17 cellular contexts compared by ENCODE assay signal in the genomic region with DNA sequence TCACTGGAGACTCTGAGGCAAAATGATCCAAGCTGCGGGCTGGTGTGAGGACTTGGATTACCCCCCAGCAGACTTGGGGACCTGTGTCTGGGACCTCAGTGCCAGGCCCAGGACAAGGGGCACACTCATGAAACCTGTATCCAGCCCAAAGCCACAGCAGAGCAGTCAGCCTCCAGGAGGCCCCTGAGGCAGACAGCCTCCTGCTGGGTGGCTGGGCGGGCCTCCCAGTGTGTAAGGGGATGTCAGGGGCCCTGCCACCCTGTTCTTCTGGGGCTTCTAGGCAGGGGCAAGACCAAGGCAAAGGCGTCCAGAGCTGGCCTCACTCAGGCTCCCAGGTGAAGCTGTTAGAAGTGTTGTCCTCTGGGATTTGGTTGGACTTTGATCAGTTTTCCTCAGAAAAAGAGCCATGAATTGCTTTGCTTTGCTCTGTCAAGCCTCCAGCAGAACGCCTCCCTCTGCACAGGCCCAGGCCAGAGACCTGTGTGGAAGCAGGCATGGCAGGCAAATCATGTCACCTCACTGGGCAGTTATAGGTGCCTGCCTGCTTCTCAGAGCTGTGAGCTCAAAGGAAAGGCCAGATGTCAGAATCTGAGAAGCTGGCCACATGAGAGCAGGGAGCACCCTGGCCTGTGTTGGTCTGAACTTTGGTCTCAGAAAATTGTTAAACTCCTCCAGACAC.
A peak's percentile ranks its signal among the peaks of the same experiment; 100 is the strongest.
DNase-seq lines count a peak whose midpoint lies in the region; ATAC-seq and TF ChIP-seq lines count a peak whose summit lies in the region.
"Had no signal": no experiment of that assay in that cellular context is flagged by ENCODE, and none has a peak within 500 bp of the region (broad histone marks: within the 10 kb centered on the region; RNA-seq: fewer than 3 reads in every experiment).

No MANE protein-coding gene starts in this region.

- H3K4me1 ChIP-seq in H9 (ENCODE audit: insufficient read depth, low read length) (no peaks in the 10 kb centered on the region; the same call in 1 of the 2 replicates), SJSA1 (replicated peaks) (peaks cover 75% of the 10 kb centered on the region), skeletal muscle satellite cell (ENCODE audit: control insufficient read depth, insufficient read depth, low read length) (peaks cover 30% of the 10 kb centered on the region)
- H3K4me1 ChIP-seq: psoas muscle had no signal

- ATAC-seq in left lobe of liver (peak; percentile 88), HG03039 (IDR thresholded peaks at IDR 0.05; ENCODE audit: unreplicated experiment) (no peak)
- ATAC-seq: activated CD8-positive, alpha-beta memory T cell treated with anti-CD3 and anti-CD28 coated beads, Interleukin-2, amount 10 ng/mL, durations not matched to agents 7 days and 5 days; psoas muscle; stimulated activated memory B cell treated with anti-CD40 and anti-IgM and Interleukin-4, amounts not matched to agents 10 μg/mL and 1 μg/mL and 100 μg/mL, for 72 hours had no signal

- no peak for TF ChIP-seq CTCF in H9 (conservative IDR thresholded peaks at IDR 0.05)

- H2AFZ ChIP-seq in H9 (ENCODE audit: low read length), result no peak overlapping the region

- H2BK120ac ChIP-seq in H9 (ENCODE audit: low read depth, low read length, poor library complexity, severe bottlenecking), result no peak overlapping the region

- no peak overlapping the region for H2BK5ac ChIP-seq in H9 (ENCODE audit: insufficient read length, low read length)

- no peaks in the 10 kb centered on the region for H3K79me1 ChIP-seq in H9 (ENCODE audit: insufficient read depth, low read depth, low read length, poor library complexity, severe bottlenecking)

- H3K4me3 Mint-ChIP-seq in H9, result no peak overlapping the region
- H3K4me3 Mint-ChIP-seq: activated CD8-positive, alpha-beta memory T cell treated with anti-CD3 and anti-CD28 coated beads, Interleukin-2, amount 10 ng/mL, durations not matched to agents 7 days and 5 days; activated naive CD4-positive, alpha-beta T cell treated with anti-CD3 and anti-CD28 coated beads, Interleukin-2, amount 50 U/mL, for 24 hours; stimulated activated memory B cell treated with anti-CD40 and anti-IgM and Interleukin-4, amounts not matched to agents 10 μg/mL and 1 μg/mL and 100 μg/mL, for 72 hours had no signal

- no peak overlapping the region for H2AK5ac ChIP-seq in H9 (ENCODE audit: insufficient read length, low read length)

- H3K27ac Mint-ChIP-seq in H9, result peak overlapping the region in 2 of 3 experiments; percentile 51 to 70; a peak in 2 of 7 replicates
- H3K27ac Mint-ChIP-seq: activated CD8-positive, alpha-beta memory T cell treated with anti-CD3 and anti-CD28 coated beads, Interleukin-2, amount 10 ng/mL, durations not matched to agents 7 days and 5 days; activated naive CD4-positive, alpha-beta T cell treated with anti-CD3 and anti-CD28 coated beads, Interleukin-2, amount 50 U/mL, for 24 hours; stimulated activated memory B cell treated with anti-CD40 and anti-IgM and Interleukin-4, amounts not matched to agents 10 μg/mL and 1 μg/mL and 100 μg/mL, for 72 hours had no signal

- WGBS in H9 (ENCODE audit: extremely low coverage, insufficient read length, low lambda C conversion rate), result no CpG with 5 or more reads among the region's 4 CpGs

- H3K4me2 ChIP-seq in H9 (ENCODE audit: insufficient read depth, insufficient read length, low read length), result no peak overlapping the region
- peak overlapping the region; percentile 45 for H3K4me2 ChIP-seq in skeletal muscle satellite cell (ENCODE audit: low read length)
- H3K4me2 ChIP-seq: BLaER1 treated with 17β-estradiol and CSF1 and Interleukin-3, amounts not matched to agents 10 nM and 100 nM had no signal

- no peaks in the 10 kb centered on the region; a peak in 1 of 7 replicates for H3K36me3 Mint-ChIP-seq in H9 (ENCODE audit: insufficient read depth in 1 of 3, low read depth in 3 of 3)
- H3K36me3 Mint-ChIP-seq: activated CD8-positive, alpha-beta memory T cell treated with anti-CD3 and anti-CD28 coated beads, Interleukin-2, amount 10 ng/mL, durations not matched to agents 7 days and 5 days; activated naive CD4-positive, alpha-beta T cell treated with anti-CD3 and anti-CD28 coated beads, Interleukin-2, amount 50 U/mL, for 24 hours; stimulated activated memory B cell treated with anti-CD40 and anti-IgM and Interleukin-4, amounts not matched to agents 10 μg/mL and 1 μg/mL and 100 μg/mL, for 72 hours had no signal

- no peak overlapping the region for H3K18ac ChIP-seq in H9 (ENCODE audit: insufficient read length, low read depth, low read length)

- H3T11ph ChIP-seq in H9 (ENCODE audit: low read length), result no peak overlapping the region

- H3K4me1 Mint-ChIP-seq in H9, result peaks cover 17 to 31% of the 10 kb centered on the region in 2 experiments
- H3K4me1 Mint-ChIP-seq: activated CD8-positive, alpha-beta memory T cell treated with anti-CD3 and anti-CD28 coated beads, Interleukin-2, amount 10 ng/mL, durations not matched to agents 7 days and 5 days; activated naive CD4-positive, alpha-beta T cell treated with anti-CD3 and anti-CD28 coated beads, Interleukin-2, amount 50 U/mL, for 24 hours; stimulated activated memory B cell treated with anti-CD40 and anti-IgM and Interleukin-4, amounts not matched to agents 10 μg/mL and 1 μg/mL and 100 μg/mL, for 72 hours had no signal

- H3K4me3 ChIP-seq in SJSA1 (no peak overlapping the region), skeletal muscle satellite cell (ENCODE audit: low read length) (no peak overlapping the region)
- H3K4me3 ChIP-seq: BLaER1 treated with 17β-estradiol and CSF1 and Interleukin-3, amounts not matched to agents 10 nM and 100 nM; esophagus squamous epithelium; psoas muscle had no signal

- no peak overlapping the region for H4K5ac ChIP-seq in H9 (ENCODE audit: insufficient read length, low read depth, low read length)

- no peak overlapping the region for H3K23ac ChIP-seq in H9 (ENCODE audit: insufficient read length, low read depth, low read length)

- no peak overlapping the region for H2BK12ac ChIP-seq in H9 (ENCODE audit: insufficient read length, low read depth, low read length)

- H3K27me3 Mint-ChIP-seq in H9 (ENCODE audit: low read depth), result no peaks in the 10 kb centered on the region
- H3K27me3 Mint-ChIP-seq: activated CD8-positive, alpha-beta memory T cell treated with anti-CD3 and anti-CD28 coated beads, Interleukin-2, amount 10 ng/mL, durations not matched to agents 7 days and 5 days; activated naive CD4-positive, alpha-beta T cell treated with anti-CD3 and anti-CD28 coated beads, Interleukin-2, amount 50 U/mL, for 24 hours; stimulated activated memory B cell treated with anti-CD40 and anti-IgM and Interleukin-4, amounts not matched to agents 10 μg/mL and 1 μg/mL and 100 μg/mL, for 72 hours had no signal

- no peak overlapping the region for H3K4ac ChIP-seq in H9 (ENCODE audit: low read depth, low read length)

- peaks cover 59% of the 10 kb centered on the region for H3K36me3 ChIP-seq in SJSA1
- H3K36me3 ChIP-seq in skeletal muscle satellite cell (ENCODE audit: insufficient read depth, low read length), result peaks cover 6% of the 10 kb centered on the region
- H3K36me3 ChIP-seq: esophagus squamous epithelium had no signal

- no peak overlapping the region for H3K14ac ChIP-seq in H9 (ENCODE audit: insufficient read depth, low read length)

- H3K27me3 ChIP-seq in H9 (ENCODE audit: insufficient read depth, low read length), result no peaks in the 10 kb centered on the region
- H3K27me3 ChIP-seq in SJSA1 (replicated peaks), result no peaks in the 10 kb centered on the region
- no peaks in the 10 kb centered on the region for H3K27me3 ChIP-seq in skeletal muscle satellite cell (ENCODE audit: control insufficient read depth, insufficient read depth, low read length)
- H3K27me3 ChIP-seq: BLaER1 treated with 17β-estradiol and CSF1 and Interleukin-3, amounts not matched to agents 10 nM and 100 nM; esophagus squamous epithelium had no signal

- H4K91ac ChIP-seq in H9 (ENCODE audit: insufficient read length, low read depth, low read length), result no peak overlapping the region

- H3K27ac ChIP-seq in H9 (ENCODE audit: insufficient read length, low read depth, low read length) (no peak overlapping the region), SJSA1 (peak overlapping the region; percentile 72)
- H3K27ac ChIP-seq: BLaER1 treated with 17β-estradiol and CSF1 and Interleukin-3, amounts not matched to agents 10 nM and 100 nM; esophagus squamous epithelium; psoas muscle had no signal

- no peak overlapping the region for H2BK15ac ChIP-seq in H9 (ENCODE audit: low read depth, low read length)

- H3K56ac ChIP-seq in H9 (ENCODE audit: insufficient read length, low read depth, low read length), result no peak overlapping the region

- no peak overlapping the region for H3K9ac ChIP-seq in H9 (ENCODE audit: extremely low read depth, insufficient read length, low read length)
- H3K9ac ChIP-seq in skeletal muscle satellite cell (ENCODE audit: low read depth, low read length), result no peak overlapping the region

- no peak for DNase-seq in H9
- DNase-seq in SJSA1 (ENCODE audit: low read depth in 1 of 2, low spot score in 2 of 2), result no peak
- peak; percentile 73 for DNase-seq in left lobe of liver (ENCODE audit: low spot score)
- DNase-seq in inferior parietal cortex (ENCODE audit: extremely low spot score), result no peak
- no peak for DNase-seq in NK-92 (lab: John Stamatoyannopoulos, UW; ENCODE audit: unreplicated experiment)
- no peak for DNase-seq in GM19238 (ENCODE audit: insufficient read length, low spot score)
- DNase-seq: activated CD8-positive, alpha-beta memory T cell treated with anti-CD3 and anti-CD28 coated beads, Interleukin-2, amount 10 ng/mL, durations not matched to agents 7 days and 5 days; esophagus squamous epithelium; NCI-H1436 treated with DMSO at 0.1 percent for 48 hours; SIG-M5; stimulated activated CD4-positive, alpha-beta T cell treated with anti-CD3 and anti-CD28 coated beads, Interleukin-4, amount 100 ng/mL, for 24 hours had no signal

- H3K9me3 ChIP-seq in H9 (ENCODE audit: control insufficient read depth, low read depth, low read length) (no peaks in the 10 kb centered on the region), SJSA1 (replicated peaks) (no peaks in the 10 kb centered on the region), skeletal muscle satellite cell (replicated peaks; ENCODE audit: low read length) (no peaks in the 10 kb centered on the region)
- H3K9me3 ChIP-seq: BLaER1 treated with 17β-estradiol and CSF1 and Interleukin-3, amounts not matched to agents 10 nM and 100 nM; esophagus squamous epithelium; psoas muscle had no signal

- H2BK20ac ChIP-seq in H9 (ENCODE audit: low read depth, low read length, poor library complexity, severe bottlenecking), result no peak overlapping the region

- H3K79me2 ChIP-seq in H9 (ENCODE audit: insufficient read depth, low read length), result no peaks in the 10 kb centered on the region

- no peaks in the 10 kb centered on the region for H3K23me2 ChIP-seq in H9 (ENCODE audit: insufficient read length, low read depth, low read length, poor library complexity, severe bottlenecking)

- no peak overlapping the region for H4K8ac ChIP-seq in H9 (replicated peaks; ENCODE audit: insufficient read length, low read depth, low read length)

- no peaks in the 10 kb centered on the region for H3K9me3 Mint-ChIP-seq in H9
- H3K9me3 Mint-ChIP-seq: activated naive CD4-positive, alpha-beta T cell treated with anti-CD3 and anti-CD28 coated beads, Interleukin-2, amount 50 U/mL, for 24 hours; stimulated activated memory B cell treated with anti-CD40 and anti-IgM and Interleukin-4, amounts not matched to agents 10 μg/mL and 1 μg/mL and 100 μg/mL, for 72 hours had no signal

- no peaks in the 10 kb centered on the region for H4K20me1 ChIP-seq in H9 (ENCODE audit: control insufficient read depth, insufficient read depth, insufficient read length)
